8 cellular contexts compared by ENCODE assay signal in the genomic region with DNA sequence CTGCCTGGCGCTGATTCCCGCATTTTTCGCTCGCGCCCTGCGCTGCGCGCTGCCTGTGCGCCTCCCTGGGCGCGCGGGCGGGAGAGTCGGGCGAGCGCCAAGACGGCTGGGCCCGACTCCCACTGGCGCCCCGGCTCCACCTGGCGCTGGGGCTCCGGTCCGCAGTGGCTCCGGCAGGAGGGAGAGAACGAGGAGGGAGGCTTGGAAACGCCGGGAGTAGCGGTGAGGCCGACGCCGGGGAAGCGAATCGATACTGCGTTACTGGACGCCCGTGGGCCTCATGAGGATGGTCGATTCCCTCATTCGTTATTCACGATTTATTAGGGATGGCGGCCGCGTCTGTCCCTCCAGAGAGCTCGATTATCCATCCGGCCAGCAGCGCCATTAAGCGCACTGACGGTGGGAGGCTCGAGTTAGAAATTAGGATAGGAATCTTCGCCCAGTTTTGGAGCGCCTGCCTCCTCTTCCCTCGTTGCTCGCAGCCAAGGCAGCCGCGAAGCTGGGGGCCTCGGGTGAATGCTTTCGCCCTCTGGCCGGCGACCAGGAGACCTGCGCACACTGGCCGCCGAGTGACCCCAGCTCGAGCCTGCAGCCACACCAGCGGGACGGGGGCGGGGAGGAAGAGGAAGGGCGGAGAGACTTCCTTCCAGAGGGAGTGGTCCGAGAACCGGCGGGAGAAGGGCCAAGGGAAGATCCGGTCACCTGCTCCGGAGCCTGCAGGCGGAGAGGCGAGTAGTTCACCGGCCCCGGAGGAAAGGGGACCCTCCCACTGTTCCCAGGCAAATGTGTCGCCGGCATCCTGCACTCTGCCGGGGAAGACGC. TPM values are rescaled to one million over a fixed set of nuclear protein-coding genes. Genes with fewer than 3 reads are reported as not detected.
DNase-seq lines count a peak whose midpoint lies in the region; ATAC-seq and TF ChIP-seq lines count a peak whose summit lies in the region.

No MANE protein-coding gene starts in this region.

- H3K36me3 ChIP-seq in IMR-90 (ENCODE audit: control insufficient read depth, insufficient read depth, low read length) (peaks cover under 1% of the 10 kb centered on the region), uterus (no peaks in the 10 kb centered on the region)

- 0 out of 2 replicates have a peak overlapping the region, but pooled peaks have one; percentile 3 for H2BK20ac ChIP-seq in IMR-90 (ENCODE audit: low read depth, low read length)

- H3K27ac ChIP-seq in IMR-90 (ENCODE audit: insufficient read depth, low read length) = peak overlapping the region; percentile 55
- peak overlapping the region; percentile 82 to 89 for H3K27ac ChIP-seq in uterus

- H3K9me1 ChIP-seq in IMR-90 (ENCODE audit: insufficient read depth, low read length) = peaks cover 12% of the 10 kb centered on the region

- peak overlapping the region; percentile 90 for H2AFZ ChIP-seq in IMR-90 (replicated peaks; ENCODE audit: low read length, poor library complexity)

- intact Hi-C loops in IMR-90 (cut with micrococcal nuclease) (loop anchor here (5.0 kb wide), 1 partner anchor 123 kb away; a partner anchor contains a TSS), uterus (cut with DNase I; ENCODE audit: low total_unique reads) (no loop called here)

- ATAC-seq in IMR-90 (ENCODE audit: low read depth) (peak; percentile 2), HG03039 (IDR thresholded peaks at IDR 0.05; ENCODE audit: unreplicated experiment) (no peak), HG03095 (IDR thresholded peaks at IDR 0.05; ENCODE audit: unreplicated experiment) (no peak)

- H2AK9ac ChIP-seq in IMR-90 (replicated peaks; ENCODE audit: low read depth, low read length, poor library complexity) = peak overlapping the region; percentile 99

- no peak overlapping the region for H2BK15ac ChIP-seq in IMR-90 (ENCODE audit: low read depth, low read length)

- no peak overlapping the region for H3K27ac Mint-ChIP-seq in endothelial cell (ENCODE audit: unreplicated experiment)

- peak overlapping the region; percentile 92 for H3K4ac ChIP-seq in IMR-90 (ENCODE audit: low read depth, low read length)

- peak overlapping the region; percentile 92 for H3K14ac ChIP-seq in IMR-90 (replicated peaks; ENCODE audit: low read depth, low read length)

- H4K20me1 ChIP-seq in IMR-90 (ENCODE audit: insufficient read depth, low read length) = peaks cover 34% of the 10 kb centered on the region

- peak overlapping the region; percentile 81 for H3K4me2 ChIP-seq in IMR-90 (ENCODE audit: low read depth, low read length)

- peaks cover 4 to 49% of the 10 kb centered on the region in 2 experiments; a peak in 3 of 4 replicates for H3K79me1 ChIP-seq in IMR-90 (ENCODE audit: low read depth in 1 of 2, low read length in 2 of 2)

- peaks cover 21% of the 10 kb centered on the region for H3K27me3 Mint-ChIP-seq in endothelial cell (ENCODE audit: unreplicated experiment)

- H3K4me3 ChIP-seq in IMR-90 (ENCODE audit: insufficient read depth, low read depth, low read length) (peak overlapping the region; percentile 91), mononuclear cell (ENCODE audit: low read length) (peak overlapping the region; percentile 18), uterus (peak overlapping the region; percentile 78 to 93)

- in situ Hi-C loops in IMR-90 (cut with MboI; ENCODE audit: low sequenced_read_pairs) = no loop called here

- H3K27me3 ChIP-seq in IMR-90 (ENCODE audit: control insufficient read depth, insufficient read depth, low read length) (no peaks in the 10 kb centered on the region), mononuclear cell (ENCODE audit: insufficient read depth, low read length) (peaks cover 50% of the 10 kb centered on the region), uterus (no peaks in the 10 kb centered on the region)

- POLR2A ChIA-PET in IMR-90 (lab: Charles Lee; ENCODE audit: unreplicated experiment) = interaction anchor here (0.6 kb wide), 1 partner anchor 136 kb away, joined by 4 read pairs; no protein-coding TSS in a partner anchor

- H4K5ac ChIP-seq in IMR-90 (ENCODE audit: low read depth, low read length) = peak overlapping the region; percentile 15

- H4K91ac ChIP-seq in IMR-90 (ENCODE audit: insufficient read depth, low read depth, low read length) = peak overlapping the region; percentile 81

- H3K9me3 ChIP-seq in IMR-90 (ENCODE audit: control insufficient read depth, insufficient read depth, low read length) = no peaks in the 10 kb centered on the region
- H3K9me3 ChIP-seq in mononuclear cell (ENCODE audit: low read depth, low read length) = no peaks in the 10 kb centered on the region
- no peaks in the 10 kb centered on the region for H3K9me3 ChIP-seq in uterus

- H3K4me3 Mint-ChIP-seq in endothelial cell (ENCODE audit: unreplicated experiment) = peak overlapping the region; percentile 98

- CTCF ChIA-PET in IMR-90 (lab: Yijun Ruan, JAX) = interaction anchor here (0.9 kb wide), 1 partner anchor 14 kb away, joined by 3 read pairs; no protein-coding TSS in a partner anchor

- dilution Hi-C loops in IMR-90 (cut with HindIII; ENCODE audit: low sequenced_read_pairs, unreplicated experiment) = no loop called here

- peak overlapping the region; percentile 27; the same call in 1 of the 2 replicates for H2BK120ac ChIP-seq in IMR-90 (ENCODE audit: low read depth, low read length)

- H3K9me3 Mint-ChIP-seq in endothelial cell (ENCODE audit: unreplicated experiment) = no peaks in the 10 kb centered on the region

- H3K36me3 Mint-ChIP-seq in endothelial cell (ENCODE audit: low read depth, unreplicated experiment) = peaks cover 25% of the 10 kb centered on the region

- H2BK5ac ChIP-seq in IMR-90 (ENCODE audit: low read depth, low read length, poor library complexity, severe bottlenecking) = peak overlapping the region; percentile 33

- peak overlapping the region; percentile 52 for H3K56ac ChIP-seq in IMR-90 (ENCODE audit: extremely low read depth, insufficient read depth, low read length)

- H3K23ac ChIP-seq in IMR-90 (ENCODE audit: low read depth, low read length) = peak overlapping the region; percentile 89; the same call in 1 of the 2 replicates

- H3K9ac ChIP-seq in IMR-90 (ENCODE audit: low read depth, low read length) = peak overlapping the region; percentile 70

- no TSS peak for BruUV-seq in IMR-90 (replicated peaks; lab: Mats Ljungman, UMichigan)

- no peak for TF ChIP-seq POLR2A in IMR-90 (IDR thresholded peaks at IDR 0.05; ENCODE audit: low read depth, low read length)
- peak; percentile 20 to 75 for TF ChIP-seq POLR2A in uterus (IDR thresholded peaks at IDR 0.05)

- DNase-seq in DMS79 (lab: John Stamatoyannopoulos, UW) (peak; percentile 44), IMR-90 (peak; percentile 52), SW 1271 (lab: John Stamatoyannopoulos, UW) (peak; percentile 79 to 87), endothelial cell (ENCODE audit: low spot score) (peak; percentile 59), uterus (peak; percentile 91)

- TF ChIP-seq CTCF in IMR-90 (conservative IDR thresholded peaks at IDR 0.05; ENCODE audit: low read depth, low read length) (no peak), endothelial cell (IDR thresholded peaks at IDR 0.05; ENCODE audit: unreplicated experiment) (no peak), uterus (IDR thresholded peaks at IDR 0.05) (peak in 2 of 4 experiments; percentile 3 to 11)

- no peak for TF ChIP-seq RAD21 in IMR-90 (IDR thresholded peaks at IDR 0.05; ENCODE audit: low read length)

- H3K4me1 Mint-ChIP-seq in endothelial cell (ENCODE audit: unreplicated experiment) = peaks cover 51% of the 10 kb centered on the region

- 0% methylated on average over 21 of the region's 79 CpGs; no CpG with 5 or more reads in 1 of the 2 experiments for WGBS in IMR-90 (ENCODE audit: extremely low coverage in 2 of 2, insufficient read length in 1 of 2), 2 experiments

- H3K4me1 ChIP-seq in IMR-90 (ENCODE audit: control insufficient read depth, insufficient read depth, low read length) = peaks cover 12% of the 10 kb centered on the region
- H3K4me1 ChIP-seq in mononuclear cell (ENCODE audit: insufficient read depth, low read length) = peaks cover 68% of the 10 kb centered on the region
- peaks cover 0 to 23% of the 10 kb centered on the region in 2 donors for H3K4me1 ChIP-seq in uterus

- peak overlapping the region; percentile 84 to 88; a peak in 3 of 4 replicates for H4K8ac ChIP-seq in IMR-90 (ENCODE audit: low read depth in 2 of 2, low read length in 2 of 2)

- peak overlapping the region; percentile 94 for H2AK5ac ChIP-seq in IMR-90 (ENCODE audit: low read depth, low read length)

- peak overlapping the region; percentile 4; the same call in 1 of the 2 replicates for H3K18ac ChIP-seq in IMR-90 (ENCODE audit: low read depth, low read length)

RNA-seq across cellular contexts. Expression of a gene that starts 1.3 kb away (rescaled TPM):
- total RNA-seq in IMR-90 (2012; rRNA removed) = 1.1 and 1.4 TPM in 2 replicates
- polyA plus RNA-seq in IMR-90 (2012; rRNA removed) = 18.2 and 27.8 TPM in 2 replicates
- 17.3 and 39.2 TPM in 2 replicates for polyA plus RNA-seq in IMR-90 (2012; cell fraction: cytosol; rRNA removed)
- polyA plus RNA-seq in IMR-90 (2012; cell fraction: nucleus; rRNA removed; ENCODE audit: low replicate concordance) = 30.3 and 77.5 TPM in 2 replicates
- 79.4 TPM for total RNA-seq in endothelial cell (ENCODE audit: unreplicated experiment)
- total RNA-seq in mononuclear cell = not detected
- total RNA-seq in uterus = 10 to 100 TPM in 2 of 4 donors, 1 to 10 TPM in 2; 5.5 to 81.8 (median 16.2) TPM

RNA-seq across cellular contexts. Expression of a gene that starts 3.1 kb away (rescaled TPM):
- total RNA-seq in IMR-90 (2012; rRNA removed) (510 and 828 TPM in 2 replicates), endothelial cell (ENCODE audit: unreplicated experiment) (175 TPM), mononuclear cell (95.5 TPM), uterus (100 to 1,000 TPM in 2 of 4 donors, 10 to 100 TPM in 2; 91.6 to 285 (median 101) TPM)
- 480 and 525 TPM in 2 replicates for polyA plus RNA-seq in IMR-90 (2012; rRNA removed)
- polyA plus RNA-seq in IMR-90 (2012; cell fraction: cytosol; rRNA removed) = 600 and 763 TPM in 2 replicates
- polyA plus RNA-seq in IMR-90 (2012; cell fraction: nucleus; rRNA removed; ENCODE audit: low replicate concordance) = 201 and 228 TPM in 2 replicates

RNA-seq across cellular contexts. Expression of a gene that starts 19.3 kb away (rescaled TPM):
- total RNA-seq in IMR-90 (2012; rRNA removed) (1.3 and 1.4 TPM in 2 replicates), endothelial cell (ENCODE audit: unreplicated experiment) (17.0 TPM), mononuclear cell (1.8 TPM), uterus (10 to 100 TPM in 1 of 4 donors, 1 to 10 TPM in 2, under 1 TPM in 1; 0.26 to 22.0 (median 2.9) TPM)
- 14.1 and 20.3 TPM in 2 replicates for polyA plus RNA-seq in IMR-90 (2012; rRNA removed)
- polyA plus RNA-seq in IMR-90 (2012; cell fraction: cytosol; rRNA removed) = 5.4 and 10.6 TPM in 2 replicates
- polyA plus RNA-seq in IMR-90 (2012; cell fraction: nucleus; rRNA removed; ENCODE audit: low replicate concordance) = 2.6 and 4.6 TPM in 2 replicates

RNA-seq across cellular contexts. Expression of a gene that starts 44.4 kb away (rescaled TPM):
- 7.2 and 7.5 TPM in 2 replicates for total RNA-seq in IMR-90 (2012; rRNA removed)
- polyA plus RNA-seq in IMR-90 (2012; rRNA removed) = 21.2 and 22.7 TPM in 2 replicates
- 6.7 and 12.1 TPM in 2 replicates for polyA plus RNA-seq in IMR-90 (2012; cell fraction: cytosol; rRNA removed)
- polyA plus RNA-seq in IMR-90 (2012; cell fraction: nucleus; rRNA removed; ENCODE audit: low replicate concordance) = 94.6 and 103 TPM in 2 replicates
- 33.8 TPM for total RNA-seq in endothelial cell (ENCODE audit: unreplicated experiment)
- total RNA-seq in mononuclear cell = 95.9 TPM
- total RNA-seq in uterus = 100 to 1,000 TPM in 1 of 4 donors, 10 to 100 TPM in 3; 32.3 to 218 (median 60.3) TPM

RNA-seq across cellular contexts. Expression of a gene that starts 49.9 kb away (rescaled TPM):
- total RNA-seq in IMR-90 (2012; rRNA removed) = 40.0 and 40.8 TPM in 2 replicates
- polyA plus RNA-seq in IMR-90 (2012; rRNA removed) = 29.3 and 40.2 TPM in 2 replicates
- polyA plus RNA-seq in IMR-90 (2012; cell fraction: cytosol; rRNA removed) = 16.4 and 26.3 TPM in 2 replicates
- 48.3 and 65.0 TPM in 2 replicates for polyA plus RNA-seq in IMR-90 (2012; cell fraction: nucleus; rRNA removed; ENCODE audit: low replicate concordance)
- 91.7 TPM for total RNA-seq in endothelial cell (ENCODE audit: unreplicated experiment)
- 17.8 TPM for total RNA-seq in mononuclear cell
- 10 to 100 TPM; 23.2 to 89.5 (median 42.3) TPM for total RNA-seq in uterus

Comparison
In these comparisons a context has a peak if more than half of its experiments do, and no peak if none do; other contexts are left out.
1. H3K4me3 ChIP-seq: peak in every context shown above with its lines; median percentile 91 in IMR-90; 86 in uterus; 18 in mononuclear cell.